ENCODE assay signal across 18 cellular contexts in the genomic region with DNA sequence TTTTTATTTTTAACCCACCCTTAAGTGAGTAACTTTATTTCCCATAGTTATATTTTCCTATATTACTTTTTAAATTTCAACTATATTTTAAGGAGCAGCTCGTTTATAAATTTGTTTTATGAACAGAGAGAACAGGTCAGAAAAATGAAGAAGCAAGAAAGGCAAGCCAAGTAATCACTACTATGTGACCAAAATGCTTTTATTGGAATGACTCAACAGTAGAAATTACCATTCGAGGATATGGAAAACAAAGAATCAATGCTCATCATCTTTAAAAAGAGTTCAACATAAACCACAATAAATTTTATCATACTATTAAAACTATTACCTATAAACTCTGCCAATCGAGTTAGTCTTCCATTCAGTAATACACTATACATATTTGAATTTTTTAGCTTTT. TPM values are rescaled to one million over a fixed set of nuclear protein-coding genes. Genes with fewer than 3 reads are reported as not detected.
DNase-seq lines count a peak whose midpoint lies in the region; ATAC-seq, FAIRE-seq and TF ChIP-seq lines count a peak whose summit lies in the region.
"Had no signal": no experiment of that assay in that cellular context is flagged by ENCODE, and none has a peak within 500 bp of the region (broad histone marks: within the 10 kb centered on the region; RNA-seq: fewer than 3 reads in every experiment).

No MANE protein-coding gene starts in this region.

- H3K9me3 Mint-ChIP-seq in natural killer cell = no peaks in the 10 kb centered on the region
- H3K9me3 Mint-ChIP-seq in natural killer cell treated with Interleukin-12 subunit alpha and Interleukin-12 subunit beta and Interleukin-15 and Interleukin-18, amount 100 ng/mL, for 72 hours = no peaks in the 10 kb centered on the region
- H3K9me3 Mint-ChIP-seq in chondrocyte (ENCODE audit: low read depth) = no peaks in the 10 kb centered on the region

- H3F3A ChIP-seq in PC-9 (ENCODE audit: insufficient read depth, low read depth) = peaks cover 28% of the 10 kb centered on the region

- H3K27me3 Mint-ChIP-seq in natural killer cell (ENCODE audit: low read depth in 2 of 2) (no peaks in the 10 kb centered on the region), chondrocyte (ENCODE audit: low read depth) (no peaks in the 10 kb centered on the region)
- H3K27me3 Mint-ChIP-seq in natural killer cell treated with Interleukin-12 subunit alpha and Interleukin-12 subunit beta and Interleukin-15 and Interleukin-18, amount 100 ng/mL, for 72 hours = no peaks in the 10 kb centered on the region

- intact Hi-C loops in natural killer cell (cut with micrococcal nuclease) = no loop called here
- intact Hi-C loops in PC-9 (cut with micrococcal nuclease; ENCODE audit: unreplicated experiment) = loop anchor here (5.0 kb wide), 1 partner anchor 35 kb away; no protein-coding TSS in a partner anchor

- H3K9me3 ChIP-seq in PC-9 (ENCODE audit: insufficient read depth, low read depth) = 0 out of 2 replicates have a peak, but pooled peaks cover 4% of the 10 kb centered on the region
- H3K9me3 ChIP-seq: SK-N-SH had no signal

- no peak for ATAC-seq in natural killer cell
- ATAC-seq in natural killer cell treated with Interleukin-12 subunit alpha and Interleukin-12 subunit beta and Interleukin-15 and Interleukin-18, amount 100 ng/mL, for 72 hours = no peak
- ATAC-seq in HG02981 (IDR thresholded peaks at IDR 0.05; ENCODE audit: unreplicated experiment) = no peak
- no peak for ATAC-seq in GM21529 (IDR thresholded peaks at IDR 0.05; ENCODE audit: unreplicated experiment)
- ATAC-seq: HepG2 had no signal

- no peaks in the 10 kb centered on the region for H3K36me3 Mint-ChIP-seq in natural killer cell
- H3K36me3 Mint-ChIP-seq in natural killer cell treated with Interleukin-12 subunit alpha and Interleukin-12 subunit beta and Interleukin-15 and Interleukin-18, amount 100 ng/mL, for 72 hours = peaks cover 7% of the 10 kb centered on the region
- peaks cover 7% of the 10 kb centered on the region for H3K36me3 Mint-ChIP-seq in chondrocyte (ENCODE audit: low read depth)

- H3K4me1 ChIP-seq in PC-9 (replicated peaks; ENCODE audit: insufficient read depth) = peaks cover 35% of the 10 kb centered on the region

- H3K4me1 Mint-ChIP-seq in natural killer cell (peaks cover 18 to 24% of the 10 kb centered on the region in 2 donors), chondrocyte (ENCODE audit: low read depth) (peaks cover 35% of the 10 kb centered on the region)
- peaks cover 14 to 16% of the 10 kb centered on the region in 2 donors for H3K4me1 Mint-ChIP-seq in natural killer cell treated with Interleukin-12 subunit alpha and Interleukin-12 subunit beta and Interleukin-15 and Interleukin-18, amount 100 ng/mL, for 72 hours (ENCODE audit: low read depth in 2 of 2)

- no TSS peak for BruUV-seq in PC-9 (replicated peaks; lab: Mats Ljungman, UMichigan)

- CTCF ChIA-PET in PC-9 (lab: Charles Lee) = no interaction called here

- H3K27ac Mint-ChIP-seq in natural killer cell (peak overlapping the region; percentile 55 to 59), chondrocyte (ENCODE audit: unreplicated experiment) (peak overlapping the region; percentile 69)
- no peak overlapping the region for H3K27ac Mint-ChIP-seq in natural killer cell treated with Interleukin-12 subunit alpha and Interleukin-12 subunit beta and Interleukin-15 and Interleukin-18, amount 100 ng/mL, for 72 hours

- H3K36me3 ChIP-seq in PC-9 (ENCODE audit: low read depth) = peaks cover 63% of the 10 kb centered on the region

- no peaks in the 10 kb centered on the region for H3K9me2 ChIP-seq in PC-9 (ENCODE audit: insufficient read depth)
- H3K9me2 ChIP-seq: SK-N-SH had no signal

- no peak overlapping the region for H2AFZ ChIP-seq in PC-9

- no peaks in the 10 kb centered on the region for H3K27me3 ChIP-seq in PC-9 (ENCODE audit: insufficient read depth, low read depth)

- H3K4me3 Mint-ChIP-seq in natural killer cell (no peak overlapping the region), chondrocyte (ENCODE audit: unreplicated experiment) (no peak overlapping the region)
- H3K4me3 Mint-ChIP-seq in natural killer cell treated with Interleukin-12 subunit alpha and Interleukin-12 subunit beta and Interleukin-15 and Interleukin-18, amount 100 ng/mL, for 72 hours = no peak overlapping the region

- peaks cover 85% of the 10 kb centered on the region for H3K79me2 ChIP-seq in PC-9 (ENCODE audit: low read depth)

- no peak for DNase-seq in natural killer cell
- DNase-seq in natural killer cell treated with Interleukin-12 subunit alpha and Interleukin-12 subunit beta and Interleukin-15 and Interleukin-18, amount 100 ng/mL, for 72 hours (ENCODE audit: low spot score) = no peak
- no peak for DNase-seq in PC-9
- DNase-seq in chondrocyte (ENCODE audit: low spot score) = no peak
- no peak for DNase-seq in NCI-H345 (lab: John Stamatoyannopoulos, UW)
- DNase-seq in urothelium cell line (ENCODE audit: low spot score) = no peak
- DNase-seq: C1 segment of cervical spinal cord, DMS 273 treated with DMSO at 0.1 percent for 48 hours, HCEC 1CT, KG1, NCI-H1092 treated with DMSO at 0.1 percent for 48 hours, NCI-H524, Right ventricle myocardium superior, SK-N-SH had no signal

- no peak for TF ChIP-seq CTCF in natural killer cell (IDR thresholded peaks at IDR 0.05)
- no peak for TF ChIP-seq CTCF in PC-9 (conservative IDR thresholded peaks at IDR 0.05)
- TF ChIP-seq CTCF in chondrocyte (IDR thresholded peaks at IDR 0.05) = no peak

- no peak for FAIRE-seq in urothelium cell line (lab: Jason Lieb, UNC)
- FAIRE-seq: HepG2, RCC 7860 had no signal

- H3K4me2 ChIP-seq in PC-9 = no peak overlapping the region
- H3K4me2 ChIP-seq: SK-N-SH had no signal

- H4K20me1 ChIP-seq in PC-9 (ENCODE audit: insufficient read depth) = peaks cover 15% of the 10 kb centered on the region

- H3K4me3 ChIP-seq in PC-9 = no peak overlapping the region

- POLR2A ChIA-PET in PC-9 (lab: Charles Lee; ENCODE audit: unreplicated experiment) = interaction anchor here (0.6 kb wide), 1 partner anchor 26 kb away, joined by 17 read pairs; no protein-coding TSS in a partner anchor

- H3K27ac ChIP-seq in PC-9 = peak overlapping the region; percentile 10; the same call in 1 of the 2 replicates

RNA-seq across cellular contexts. Expression of a gene that starts 7.6 kb away (rescaled TPM):
- 100 to 1,000 TPM in 1 of 3 donors, 10 to 100 TPM in 2; 78.4 to 104 (median 83.9) TPM for total RNA-seq in natural killer cell
- 10 to 100 TPM; 61.2 to 80.4 TPM for total RNA-seq in natural killer cell treated with Interleukin-12 subunit alpha and Interleukin-12 subunit beta and Interleukin-15 and Interleukin-18, amount 100 ng/mL, for 72 hours
- total RNA-seq in PC-9 (2021) = 115 and 116 TPM in 2 replicates
- 41.6 to 55.0 TPM (median 42.5 TPM) in 3 replicates for total RNA-seq in chondrocyte

RNA-seq across cellular contexts. Expression of a gene that starts 41.8 kb away (rescaled TPM):
- total RNA-seq in natural killer cell (not detected), PC-9 (2021) (3.9 and 4.1 TPM in 2 replicates), chondrocyte (0.08 to 1.5 TPM (median 0.10 TPM) in 3 replicates)
- under 1 TPM in 1 of 2 donors, not detected in 1; 0.05 TPM for total RNA-seq in natural killer cell treated with Interleukin-12 subunit alpha and Interleukin-12 subunit beta and Interleukin-15 and Interleukin-18, amount 100 ng/mL, for 72 hours
- total RNA-seq: HepG2 had no signal

Comparison
In these comparisons a context has a peak if more than half of its experiments do, and no peak if none do; other contexts are left out.
1. H3K27ac Mint-ChIP-seq: peak in natural killer cell (2 of 2) and chondrocyte (single experiment); none in natural killer cell treated with Interleukin-12 subunit alpha and Interleukin-12 subunit beta and Interleukin-15 and Interleukin-18, amount 100 ng/mL, for 72 hours (0 of 2).